ENCODE assay signal across 34 cellular contexts in genomic region chr4:104436542-104436941, GRCh38. TPM values are rescaled to one million over a fixed set of nuclear protein-coding genes. Genes with fewer than 3 reads are reported as not detected.
"Had no signal": no experiment of that assay in that cellular context is flagged by ENCODE, and none has a peak within 500 bp of the region (broad histone marks: within the 10 kb centered on the region; RNA-seq: fewer than 3 reads in every experiment).

No MANE protein-coding gene starts in this region.

- H3K4me1 Mint-ChIP-seq: activated naive CD8-positive, alpha-beta T cell treated with anti-CD3 and anti-CD28 coated beads for 36 hours; activated T-helper 17 cell treated with anti-CD3 and anti-CD28 coated beads, Interleukin-2, amount 50 U/mL, for 72 hours; IgD-negative memory B cell had no signal

- H3K27me3 Mint-ChIP-seq: activated CD8-positive, alpha-beta T cell treated with anti-CD3 and anti-CD28 coated beads for 36 hours; activated naive CD8-positive, alpha-beta T cell treated with anti-CD3 and anti-CD28 coated beads for 36 hours; activated T-helper 17 cell treated with anti-CD3 and anti-CD28 coated beads, Interleukin-2, amount 50 U/mL, for 72 hours had no signal

- H3K36me3 Mint-ChIP-seq: activated naive CD8-positive, alpha-beta T cell treated with anti-CD3 and anti-CD28 coated beads for 36 hours; IgD-negative memory B cell had no signal

- DNase-seq: activated CD4-positive, alpha-beta T cell treated with anti-CD3 and anti-CD28 coated beads for 1 hour; activated CD4-positive, alpha-beta T cell treated with anti-CD3 and anti-CD28 coated beads for 48 hours; activated CD4-positive, CD25-positive, alpha-beta regulatory T cell; activated CD8-positive, alpha-beta T cell treated with anti-CD3 and anti-CD28 coated beads for 36 hours; activated effector memory CD4-positive, alpha-beta T cell treated with anti-CD3 and anti-CD28 coated beads, Interleukin-2, amount 50 U/mL, for 16 hours; activated naive CD4-positive, alpha-beta T cell; activated naive CD4-positive, alpha-beta T cell treated with anti-CD3 and anti-CD28 coated beads, Interleukin-2, amount 50 U/mL, for 16 hours; activated naive CD8-positive, alpha-beta T cell treated with anti-CD3 and anti-CD28 coated beads for 36 hours; activated T-cell treated with anti-CD3 and anti-CD28 coated beads, Interleukin-2, amount 50 U/mL, for 1 hour; activated T-cell treated with anti-CD3 and anti-CD28 coated beads, Interleukin-2, amount 50 U/mL, for 72 hours; amniotic stem cell; aorta; brain microvascular endothelial cell; Karpas-422; KBM-7; NCI-H1105 treated with DMSO at 0.1 percent for 48 hours; NCI-H1436; NCI-H1694; NCI-H2029; NCI-H2171 treated with DMSO at 0.1 percent for 48 hours; NCI-H2227 treated with DMSO at 0.1 percent for 48 hours; NCI-H524 treated with DMSO at 0.1 percent for 48 hours; PC-3; Peyer's patch; RPMI8226; SW 1271; T-helper 1 cell; T-helper 2 cell; T-helper 9 cell; WERI-Rb-1 had no signal

- H3K9me3 Mint-ChIP-seq: activated CD8-positive, alpha-beta T cell treated with anti-CD3 and anti-CD28 coated beads for 36 hours; activated T-helper 17 cell treated with anti-CD3 and anti-CD28 coated beads, Interleukin-2, amount 50 U/mL, for 72 hours; IgD-negative memory B cell had no signal

- ATAC-seq: activated CD8-positive, alpha-beta T cell treated with anti-CD3 and anti-CD28 coated beads for 36 hours; activated T-cell treated with anti-CD3 and anti-CD28 coated beads, Interleukin-2, amount 50 U/mL, for 72 hours; activated T-helper 17 cell treated with anti-CD3 and anti-CD28 coated beads, Interleukin-2, amount 50 U/mL, for 72 hours; PC-3 had no signal

- H3K27ac Mint-ChIP-seq: activated CD8-positive, alpha-beta T cell treated with anti-CD3 and anti-CD28 coated beads for 36 hours; activated naive CD8-positive, alpha-beta T cell treated with anti-CD3 and anti-CD28 coated beads for 36 hours; activated T-cell treated with anti-CD3 and anti-CD28 coated beads, Interleukin-2, amount 50 U/mL, for 72 hours; activated T-helper 17 cell treated with anti-CD3 and anti-CD28 coated beads, Interleukin-2, amount 50 U/mL, for 72 hours had no signal

- H3K4me3 Mint-ChIP-seq: activated CD8-positive, alpha-beta T cell treated with anti-CD3 and anti-CD28 coated beads for 36 hours; activated naive CD8-positive, alpha-beta T cell treated with anti-CD3 and anti-CD28 coated beads for 36 hours; activated T-cell treated with anti-CD3 and anti-CD28 coated beads, Interleukin-2, amount 50 U/mL, for 72 hours; activated T-helper 17 cell treated with anti-CD3 and anti-CD28 coated beads, Interleukin-2, amount 50 U/mL, for 72 hours; IgD-negative memory B cell had no signal

RNA-seq across cellular contexts. Expression of gene CXXC4, which starts 58.2 kb away (rescaled TPM):
- total RNA-seq: activated CD8-positive, alpha-beta memory T cell treated with anti-CD3 and anti-CD28 coated beads for 36 hours; activated CD8-positive, alpha-beta T cell treated with anti-CD3 and anti-CD28 coated beads for 36 hours; activated T-helper 17 cell treated with anti-CD3 and anti-CD28 coated beads, Interleukin-2, amount 50 U/mL, for 72 hours; MCF 10A; PC-3 had no signal
